Comparison of ENCODE assay signal across 8 cellular contexts in genomic region chr11:67629386-67630229, GRCh38. TPM values are rescaled to one million over a fixed set of nuclear protein-coding genes. Genes with fewer than 3 reads are reported as not detected.
A peak's percentile ranks its signal among the peaks of the same experiment; 100 is the strongest.
DNase-seq lines count a peak whose midpoint lies in the region; ATAC-seq and TF ChIP-seq lines count a peak whose summit lies in the region.

A gene with protein sequence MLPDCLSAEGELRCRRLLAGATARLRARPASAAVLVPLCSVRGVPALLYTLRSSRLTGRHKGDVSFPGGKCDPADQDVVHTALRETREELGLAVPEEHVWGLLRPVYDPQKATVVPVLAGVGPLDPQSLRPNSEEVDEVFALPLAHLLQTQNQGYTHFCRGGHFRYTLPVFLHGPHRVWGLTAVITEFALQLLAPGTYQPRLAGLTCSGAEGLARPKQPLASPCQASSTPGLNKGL (minus strand): TSS chr11:67629937. CDS start chr11:67629911, 26 bp downstream.

- H3K27me3 ChIP-seq in duodenal mucosa (ENCODE audit: control insufficient read depth in 1 of 2, insufficient read depth in 2 of 2, low read length in 2 of 2): no peaks in the 10 kb centered on the region
- no peaks in the 10 kb centered on the region for H3K27me3 ChIP-seq in lower lobe of right lung (ENCODE audit: low read depth)

- ATAC-seq in GM18861 (IDR thresholded peaks at IDR 0.05; ENCODE audit: unreplicated experiment) (peak; percentile 40), HG03095 (IDR thresholded peaks at IDR 0.05; ENCODE audit: unreplicated experiment) (peak; percentile 43), lower lobe of right lung (peak; percentile 78 to 84)

- intact Hi-C loops in lower lobe of right lung (cut with DNase I): no loop called here

- DNase-seq in AG08396 (ENCODE audit: low spot score) (peak; percentile 91), NCI-H446 treated with DMSO at 0.1 percent for 48 hours (lab: John Stamatoyannopoulos, UW) (peak; percentile 30), lower lobe of right lung (peak; percentile 91)
- peak; percentile 89 to 92 for DNase-seq in activated CD4-positive, alpha-beta T cell treated with anti-CD3 and anti-CD28 coated beads, Interleukin-2, amount 50 U/mL, for 48 hours
- peak; percentile 64 to 80 (median 67) for DNase-seq in stimulated activated CD4-positive, alpha-beta T cell treated with anti-CD3 and anti-CD28 coated beads, TNF-alpha, amount 100 ng/mL, for 1 hour (ENCODE audit: low read depth in 3 of 3, low spot score in 1 of 3)

- peak; percentile 90 for TF ChIP-seq CTCF in lower lobe of right lung (IDR thresholded peaks at IDR 0.05)

- H3K4me1 ChIP-seq in duodenal mucosa (ENCODE audit: control insufficient read depth in 1 of 2, insufficient read depth in 2 of 2, low read length in 2 of 2) (peaks cover 45 to 49% of the 10 kb centered on the region in 2 donors), lower lobe of right lung (peaks cover 14% of the 10 kb centered on the region)

- H3K36me3 ChIP-seq in duodenal mucosa (ENCODE audit: control insufficient read depth in 1 of 2, insufficient read depth in 2 of 2, low read length in 2 of 2) (peaks cover 0 to 5% of the 10 kb centered on the region in 2 donors), lower lobe of right lung (no peaks in the 10 kb centered on the region)

- H3K9ac ChIP-seq in duodenal mucosa (ENCODE audit: low read depth in 1 of 2, low read length in 2 of 2): peak within 1 kb of the TSS; percentile 71 to 79

- H3K4me3 ChIP-seq in duodenal mucosa (ENCODE audit: low read depth in 1 of 2, low read length in 2 of 2): peak within 1 kb of the TSS; percentile 68 to 78
- peak within 1 kb of the TSS; percentile 80 for H3K4me3 ChIP-seq in lower lobe of right lung

- H3K9me3 ChIP-seq in duodenal mucosa (ENCODE audit: control insufficient read depth in 1 of 2, low read length in 2 of 2) (no peaks in the 10 kb centered on the region), lower lobe of right lung (no peaks in the 10 kb centered on the region)

- H3K27ac ChIP-seq in duodenal mucosa (ENCODE audit: low read depth, low read length): peak within 1 kb of the TSS; percentile 94
- H3K27ac ChIP-seq in lower lobe of right lung: peak within 1 kb of the TSS; percentile 87

RNA-seq across cellular contexts. Expression of the gene that starts here (rescaled TPM):
- total RNA-seq in lower lobe of right lung: 8.8 TPM

Comparison
In these comparisons a context has a peak if more than half of its experiments do, and no peak if none do; other contexts are left out.
1. Peak in every context shown above with its lines: DNase-seq, ATAC-seq, H3K4me3 ChIP-seq and H3K27ac ChIP-seq.
2. DNase-seq: peak in every context shown above with its lines; median percentile 91 in AG08396; 91 in lower lobe of right lung; 90 in activated CD4-positive, alpha-beta T cell treated with anti-CD3 and anti-CD28 coated beads, Interleukin-2, amount 50 U/mL, for 48 hours; 67 in stimulated activated CD4-positive, alpha-beta T cell treated with anti-CD3 and anti-CD28 coated beads, TNF-alpha, amount 100 ng/mL, for 1 hour; 30 in NCI-H446 treated with DMSO at 0.1 percent for 48 hours.